Comparison of ENCODE assay signal across 1 cellular context in the genomic region with DNA sequence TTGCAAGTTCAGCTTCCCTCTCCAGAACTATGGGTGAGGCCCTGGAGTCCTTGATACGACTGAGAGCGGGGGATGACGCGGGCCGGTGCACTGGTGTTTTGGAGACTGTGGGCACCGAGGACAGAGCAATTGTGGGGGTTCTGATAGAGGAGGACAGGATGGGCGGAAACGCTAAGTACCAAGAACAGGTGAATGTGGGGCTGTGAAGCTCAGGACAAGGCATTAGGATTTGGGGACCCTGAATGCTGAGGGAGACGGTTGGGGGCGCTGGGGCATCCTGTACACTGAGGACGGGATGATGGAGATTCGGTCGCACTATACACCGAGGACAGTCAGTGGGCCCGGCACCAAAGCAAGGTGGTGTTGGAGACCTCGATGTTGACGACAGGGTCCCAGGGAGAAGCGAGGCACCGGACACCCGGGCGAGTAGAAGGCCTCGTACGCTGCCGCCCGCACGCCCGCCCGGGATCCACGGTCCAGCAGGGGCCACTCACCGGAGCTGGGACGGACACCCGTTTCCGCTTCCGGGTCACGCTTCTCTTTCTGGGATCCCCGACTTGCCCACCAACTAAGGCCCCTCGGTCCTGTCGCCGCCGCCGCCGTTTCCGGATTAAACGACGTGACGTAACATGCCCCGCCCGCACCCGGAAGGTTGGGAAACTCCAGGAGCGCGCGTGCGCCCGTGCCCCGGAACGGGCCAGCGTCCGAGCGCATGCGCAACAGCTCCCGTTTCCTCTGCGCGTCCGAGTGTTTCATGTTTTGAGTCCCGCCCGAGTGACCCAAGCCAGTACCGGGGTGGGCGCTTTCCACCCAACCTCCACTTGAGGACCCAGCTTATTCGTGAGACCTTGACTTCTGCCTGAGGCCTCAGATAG.
TF ChIP-seq lines count a peak whose summit lies in the region.

A gene (minus strand): TSS at position 612 of the 875 bp plus-strand sequence. CDS start 893 bp downstream, outside the sequence.

TF ChIP-seq in HEK293, 187 proteins besides CTCF, POLR2A, EP300 and RAD21 (continued from another document and continues in another):
- TF ChIP-seq, protein P1, sequence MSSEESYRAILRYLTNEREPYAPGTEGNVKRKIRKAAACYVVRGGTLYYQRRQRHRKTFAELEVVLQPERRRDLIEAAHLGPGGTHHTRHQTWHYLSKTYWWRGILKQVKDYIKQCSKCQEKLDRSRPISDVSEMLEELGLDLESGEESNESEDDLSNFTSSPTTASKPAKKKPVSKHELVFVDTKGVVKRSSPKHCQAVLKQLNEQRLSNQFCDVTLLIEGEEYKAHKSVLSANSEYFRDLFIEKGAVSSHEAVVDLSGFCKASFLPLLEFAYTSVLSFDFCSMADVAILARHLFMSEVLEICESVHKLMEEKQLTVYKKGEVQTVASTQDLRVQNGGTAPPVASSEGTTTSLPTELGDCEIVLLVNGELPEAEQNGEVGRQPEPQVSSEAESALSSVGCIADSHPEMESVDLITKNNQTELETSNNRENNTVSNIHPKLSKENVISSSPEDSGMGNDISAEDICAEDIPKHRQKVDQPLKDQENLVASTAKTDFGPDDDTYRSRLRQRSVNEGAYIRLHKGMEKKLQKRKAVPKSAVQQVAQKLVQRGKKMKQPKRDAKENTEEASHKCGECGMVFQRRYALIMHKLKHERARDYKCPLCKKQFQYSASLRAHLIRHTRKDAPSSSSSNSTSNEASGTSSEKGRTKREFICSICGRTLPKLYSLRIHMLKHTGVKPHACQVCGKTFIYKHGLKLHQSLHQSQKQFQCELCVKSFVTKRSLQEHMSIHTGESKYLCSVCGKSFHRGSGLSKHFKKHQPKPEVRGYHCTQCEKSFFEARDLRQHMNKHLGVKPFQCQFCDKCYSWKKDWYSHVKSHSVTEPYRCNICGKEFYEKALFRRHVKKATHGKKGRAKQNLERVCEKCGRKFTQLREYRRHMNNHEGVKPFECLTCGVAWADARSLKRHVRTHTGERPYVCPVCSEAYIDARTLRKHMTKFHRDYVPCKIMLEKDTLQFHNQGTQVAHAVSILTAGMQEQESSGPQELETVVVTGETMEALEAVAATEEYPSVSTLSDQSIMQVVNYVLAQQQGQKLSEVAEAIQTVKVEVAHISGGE (tag by site-specific recombination; conservative IDR thresholded peaks at IDR 0.05; ENCODE audit: low read depth): peak; percentile 98
- TF ChIP-seq FEZF1 (tag by site-specific recombination; IDR thresholded peaks at IDR 0.05): 0 out of 2 replicates have a peak, but pooled peaks have one; percentile 12
- TF ChIP-seq ZFHX2 (tag by site-specific recombination; conservative IDR thresholded peaks at IDR 0.05): no peak
- TF ChIP-seq ZNF2 (tag by site-specific recombination; IDR thresholded peaks at IDR 0.05): no peak
- TF ChIP-seq YY2 (tag by site-specific recombination; IDR thresholded peaks at IDR 0.05): peak; percentile 30; the same call in 1 of the 2 replicates
- TF ChIP-seq ZNF350 (tag by site-specific recombination; IDR thresholded peaks at IDR 0.05): no peak
- no peak for TF ChIP-seq ZNF600 (tag by site-specific recombination; IDR thresholded peaks at IDR 0.05)
- TF ChIP-seq, protein P2, sequence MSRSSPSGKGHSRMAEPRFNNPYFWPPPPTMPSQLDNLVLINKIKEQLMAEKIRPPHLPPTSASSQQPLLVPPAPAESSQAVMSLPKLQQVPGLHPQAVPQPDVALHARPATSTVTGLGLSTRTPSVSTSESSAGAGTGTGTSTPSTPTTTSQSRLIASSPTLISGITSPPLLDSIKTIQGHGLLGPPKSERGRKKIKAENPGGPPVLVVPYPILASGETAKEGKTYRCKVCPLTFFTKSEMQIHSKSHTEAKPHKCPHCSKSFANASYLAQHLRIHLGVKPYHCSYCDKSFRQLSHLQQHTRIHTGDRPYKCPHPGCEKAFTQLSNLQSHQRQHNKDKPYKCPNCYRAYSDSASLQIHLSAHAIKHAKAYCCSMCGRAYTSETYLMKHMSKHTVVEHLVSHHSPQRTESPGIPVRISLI (tag by site-specific recombination; IDR thresholded peaks at IDR 0.05): no peak
- peak; percentile 41; the same call in 1 of the 2 replicates for TF ChIP-seq GLIS1 (tag by site-specific recombination; IDR thresholded peaks at IDR 0.05)
- peak; percentile 72 for TF ChIP-seq SP7 (tag by site-specific recombination; IDR thresholded peaks at IDR 0.05)
- TF ChIP-seq ZNF266 (tag by site-specific recombination; IDR thresholded peaks at IDR 0.05; ENCODE audit: low read depth): no peak
- TF ChIP-seq ZSCAN16 (tag by site-specific recombination; IDR thresholded peaks at IDR 0.05): peak; percentile 21; the same call in 1 of the 2 replicates
- no peak for TF ChIP-seq ZNF701 (tag by site-specific recombination; IDR thresholded peaks at IDR 0.05)
- TF ChIP-seq, protein P3, sequence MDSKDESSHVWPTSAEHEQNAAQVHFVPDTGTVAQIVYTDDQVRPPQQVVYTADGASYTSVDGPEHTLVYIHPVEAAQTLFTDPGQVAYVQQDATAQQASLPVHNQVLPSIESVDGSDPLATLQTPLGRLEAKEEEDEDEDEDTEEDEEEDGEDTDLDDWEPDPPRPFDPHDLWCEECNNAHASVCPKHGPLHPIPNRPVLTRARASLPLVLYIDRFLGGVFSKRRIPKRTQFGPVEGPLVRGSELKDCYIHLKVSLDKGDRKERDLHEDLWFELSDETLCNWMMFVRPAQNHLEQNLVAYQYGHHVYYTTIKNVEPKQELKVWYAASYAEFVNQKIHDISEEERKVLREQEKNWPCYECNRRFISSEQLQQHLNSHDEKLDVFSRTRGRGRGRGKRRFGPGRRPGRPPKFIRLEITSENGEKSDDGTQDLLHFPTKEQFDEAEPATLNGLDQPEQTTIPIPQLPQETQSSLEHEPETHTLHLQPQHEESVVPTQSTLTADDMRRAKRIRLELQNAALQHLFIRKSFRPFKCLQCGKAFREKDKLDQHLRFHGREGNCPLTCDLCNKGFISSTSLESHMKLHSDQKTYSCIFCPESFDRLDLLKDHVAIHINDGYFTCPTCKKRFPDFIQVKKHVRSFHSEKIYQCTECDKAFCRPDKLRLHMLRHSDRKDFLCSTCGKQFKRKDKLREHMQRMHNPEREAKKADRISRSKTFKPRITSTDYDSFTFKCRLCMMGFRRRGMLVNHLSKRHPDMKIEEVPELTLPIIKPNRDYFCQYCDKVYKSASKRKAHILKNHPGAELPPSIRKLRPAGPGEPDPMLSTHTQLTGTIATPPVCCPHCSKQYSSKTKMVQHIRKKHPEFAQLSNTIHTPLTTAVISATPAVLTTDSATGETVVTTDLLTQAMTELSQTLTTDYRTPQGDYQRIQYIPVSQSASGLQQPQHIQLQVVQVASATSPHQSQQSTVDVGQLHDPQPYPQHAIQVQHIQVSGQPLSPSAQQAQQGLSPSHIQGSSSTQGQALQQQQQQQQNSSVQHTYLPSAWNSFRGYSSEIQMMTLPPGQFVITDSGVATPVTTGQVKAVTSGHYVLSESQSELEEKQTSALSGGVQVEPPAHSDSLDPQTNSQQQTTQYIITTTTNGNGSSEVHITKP (tag by site-specific recombination; IDR thresholded peaks at IDR 0.05): peak; percentile 34; the same call in 1 of the 2 replicates
- TF ChIP-seq ZNF23 (tag by site-specific recombination; IDR thresholded peaks at IDR 0.05; ENCODE audit: borderline replicate concordance): no peak
- 0 out of 2 replicates have a peak, but pooled peaks have one; percentile 67 for TF ChIP-seq ZNF837 (tag by site-specific recombination; IDR thresholded peaks at IDR 0.05)
- TF ChIP-seq ZNF623 (tag by site-specific recombination; IDR thresholded peaks at IDR 0.05): no peak; the same call in 1 of the 2 replicates
- peak; percentile 92 for TF ChIP-seq ZBTB17 (tag by site-specific recombination; IDR thresholded peaks at IDR 0.05)
- no peak for TF ChIP-seq ZNF341 (tag by site-specific recombination; IDR thresholded peaks at IDR 0.05; ENCODE audit: low read depth)
- TF ChIP-seq HOXD13 (CRISPR knock-in tag; IDR thresholded peaks at IDR 0.05; ENCODE audit: borderline replicate concordance): peak; percentile 92
- TF ChIP-seq BCL11B (tag by site-specific recombination; IDR thresholded peaks at IDR 0.05; ENCODE audit: low read depth): no peak
- TF ChIP-seq BCL11A (tag by site-specific recombination; IDR thresholded peaks at IDR 0.05; ENCODE audit: low read depth): peak; percentile 55; the same call in 1 of the 2 replicates
- TF ChIP-seq, protein P4, sequence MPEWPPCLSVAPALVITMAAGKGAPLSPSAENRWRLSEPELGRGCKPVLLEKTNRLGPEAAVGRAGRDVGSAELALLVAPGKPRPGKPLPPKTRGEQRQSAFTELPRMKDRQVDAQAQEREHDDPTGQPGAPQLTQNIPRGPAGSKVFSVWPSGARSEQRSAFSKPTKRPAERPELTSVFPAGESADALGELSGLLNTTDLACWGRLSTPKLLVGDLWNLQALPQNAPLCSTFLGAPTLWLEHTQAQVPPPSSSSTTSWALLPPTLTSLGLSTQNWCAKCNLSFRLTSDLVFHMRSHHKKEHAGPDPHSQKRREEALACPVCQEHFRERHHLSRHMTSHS (tag by site-specific recombination; IDR thresholded peaks at IDR 0.05): no peak
- TF ChIP-seq, protein P5, sequence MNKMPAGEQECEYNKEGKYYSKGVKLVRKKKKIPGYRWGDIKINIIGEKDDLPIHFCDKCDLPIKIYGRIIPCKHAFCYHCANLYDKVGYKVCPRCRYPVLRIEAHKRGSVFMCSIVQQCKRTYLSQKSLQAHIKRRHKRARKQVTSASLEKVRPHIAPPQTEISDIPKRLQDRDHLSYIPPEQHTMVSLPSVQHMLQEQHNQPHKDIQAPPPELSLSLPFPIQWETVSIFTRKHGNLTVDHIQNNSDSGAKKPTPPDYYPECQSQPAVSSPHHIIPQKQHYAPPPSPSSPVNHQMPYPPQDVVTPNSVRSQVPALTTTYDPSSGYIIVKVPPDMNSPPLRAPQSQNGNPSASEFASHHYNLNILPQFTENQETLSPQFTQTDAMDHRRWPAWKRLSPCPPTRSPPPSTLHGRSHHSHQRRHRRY (tag by site-specific recombination; IDR thresholded peaks at IDR 0.05): no peak
- peak; percentile 69 for TF ChIP-seq ZSCAN30 (tag by site-specific recombination; IDR thresholded peaks at IDR 0.05)
- TF ChIP-seq ZNF785 (tag by site-specific recombination; IDR thresholded peaks at IDR 0.05): no peak
- TF ChIP-seq ZNF221 (tag by site-specific recombination; IDR thresholded peaks at IDR 0.05; ENCODE audit: borderline replicate concordance): no peak
- TF ChIP-seq, protein P6, sequence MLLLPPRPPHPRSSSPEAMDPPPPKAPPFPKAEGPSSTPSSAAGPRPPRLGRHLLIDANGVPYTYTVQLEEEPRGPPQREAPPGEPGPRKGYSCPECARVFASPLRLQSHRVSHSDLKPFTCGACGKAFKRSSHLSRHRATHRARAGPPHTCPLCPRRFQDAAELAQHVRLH (tag by site-specific recombination; IDR thresholded peaks at IDR 0.05): peak; percentile 78; the same call in 1 of the 2 replicates
- no peak for TF ChIP-seq ZNF416 (tag by site-specific recombination; IDR thresholded peaks at IDR 0.05)
- TF ChIP-seq, protein P7, sequence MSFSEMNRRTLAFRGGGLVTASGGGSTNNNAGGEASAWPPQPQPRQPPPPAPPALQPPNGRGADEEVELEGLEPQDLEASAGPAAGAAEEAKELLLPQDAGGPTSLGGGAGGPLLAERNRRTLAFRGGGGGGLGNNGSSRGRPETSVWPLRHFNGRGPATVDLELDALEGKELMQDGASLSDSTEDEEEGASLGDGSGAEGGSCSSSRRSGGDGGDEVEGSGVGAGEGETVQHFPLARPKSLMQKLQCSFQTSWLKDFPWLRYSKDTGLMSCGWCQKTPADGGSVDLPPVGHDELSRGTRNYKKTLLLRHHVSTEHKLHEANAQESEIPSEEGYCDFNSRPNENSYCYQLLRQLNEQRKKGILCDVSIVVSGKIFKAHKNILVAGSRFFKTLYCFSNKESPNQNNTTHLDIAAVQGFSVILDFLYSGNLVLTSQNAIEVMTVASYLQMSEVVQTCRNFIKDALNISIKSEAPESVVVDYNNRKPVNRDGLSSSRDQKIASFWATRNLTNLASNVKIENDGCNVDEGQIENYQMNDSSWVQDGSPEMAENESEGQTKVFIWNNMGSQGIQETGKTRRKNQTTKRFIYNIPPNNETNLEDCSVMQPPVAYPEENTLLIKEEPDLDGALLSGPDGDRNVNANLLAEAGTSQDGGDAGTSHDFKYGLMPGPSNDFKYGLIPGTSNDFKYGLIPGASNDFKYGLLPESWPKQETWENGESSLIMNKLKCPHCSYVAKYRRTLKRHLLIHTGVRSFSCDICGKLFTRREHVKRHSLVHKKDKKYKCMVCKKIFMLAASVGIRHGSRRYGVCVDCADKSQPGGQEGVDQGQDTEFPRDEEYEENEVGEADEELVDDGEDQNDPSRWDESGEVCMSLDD (tag by site-specific recombination; IDR thresholded peaks at IDR 0.05): peak; percentile 95
- no peak for TF ChIP-seq PRDM1 (tag by site-specific recombination; IDR thresholded peaks at IDR 0.05)
- no peak for TF ChIP-seq ZNF654 (tag by site-specific recombination; IDR thresholded peaks at IDR 0.05; ENCODE audit: low read depth)
- TF ChIP-seq ZBTB48 (tag by site-specific recombination; IDR thresholded peaks at IDR 0.05): peak; percentile 74; the same call in 1 of the 2 replicates
- TF ChIP-seq ZNF76 (tag by site-specific recombination; IDR thresholded peaks at IDR 0.05; ENCODE audit: borderline replicate concordance, low read depth): peak; percentile 85; the same call in 1 of the 2 replicates
- no peak for TF ChIP-seq KLF7 (tag by site-specific recombination; IDR thresholded peaks at IDR 0.05; ENCODE audit: borderline replicate concordance)
- TF ChIP-seq, protein P8, sequence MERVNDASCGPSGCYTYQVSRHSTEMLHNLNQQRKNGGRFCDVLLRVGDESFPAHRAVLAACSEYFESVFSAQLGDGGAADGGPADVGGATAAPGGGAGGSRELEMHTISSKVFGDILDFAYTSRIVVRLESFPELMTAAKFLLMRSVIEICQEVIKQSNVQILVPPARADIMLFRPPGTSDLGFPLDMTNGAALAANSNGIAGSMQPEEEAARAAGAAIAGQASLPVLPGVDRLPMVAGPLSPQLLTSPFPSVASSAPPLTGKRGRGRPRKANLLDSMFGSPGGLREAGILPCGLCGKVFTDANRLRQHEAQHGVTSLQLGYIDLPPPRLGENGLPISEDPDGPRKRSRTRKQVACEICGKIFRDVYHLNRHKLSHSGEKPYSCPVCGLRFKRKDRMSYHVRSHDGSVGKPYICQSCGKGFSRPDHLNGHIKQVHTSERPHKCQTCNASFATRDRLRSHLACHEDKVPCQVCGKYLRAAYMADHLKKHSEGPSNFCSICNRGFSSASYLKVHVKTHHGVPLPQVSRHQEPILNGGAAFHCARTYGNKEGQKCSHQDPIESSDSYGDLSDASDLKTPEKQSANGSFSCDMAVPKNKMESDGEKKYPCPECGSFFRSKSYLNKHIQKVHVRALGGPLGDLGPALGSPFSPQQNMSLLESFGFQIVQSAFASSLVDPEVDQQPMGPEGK (tag by site-specific recombination; IDR thresholded peaks at IDR 0.05): peak; percentile 86
- no peak for TF ChIP-seq ZNF114 (tag by site-specific recombination; IDR thresholded peaks at IDR 0.05)
- TF ChIP-seq ZNF792 (tag by site-specific recombination; IDR thresholded peaks at IDR 0.05): peak; percentile 39; the same call in 1 of the 2 replicates
- no peak for TF ChIP-seq MEIS1 (CRISPR knock-in tag; IDR thresholded peaks at IDR 0.05; ENCODE audit: borderline replicate concordance)
- peak; percentile 60; the same call in 1 of the 2 replicates for TF ChIP-seq ZNF777 (tag by site-specific recombination; IDR thresholded peaks at IDR 0.05; ENCODE audit: borderline replicate concordance)
